In the genomic region with DNA sequence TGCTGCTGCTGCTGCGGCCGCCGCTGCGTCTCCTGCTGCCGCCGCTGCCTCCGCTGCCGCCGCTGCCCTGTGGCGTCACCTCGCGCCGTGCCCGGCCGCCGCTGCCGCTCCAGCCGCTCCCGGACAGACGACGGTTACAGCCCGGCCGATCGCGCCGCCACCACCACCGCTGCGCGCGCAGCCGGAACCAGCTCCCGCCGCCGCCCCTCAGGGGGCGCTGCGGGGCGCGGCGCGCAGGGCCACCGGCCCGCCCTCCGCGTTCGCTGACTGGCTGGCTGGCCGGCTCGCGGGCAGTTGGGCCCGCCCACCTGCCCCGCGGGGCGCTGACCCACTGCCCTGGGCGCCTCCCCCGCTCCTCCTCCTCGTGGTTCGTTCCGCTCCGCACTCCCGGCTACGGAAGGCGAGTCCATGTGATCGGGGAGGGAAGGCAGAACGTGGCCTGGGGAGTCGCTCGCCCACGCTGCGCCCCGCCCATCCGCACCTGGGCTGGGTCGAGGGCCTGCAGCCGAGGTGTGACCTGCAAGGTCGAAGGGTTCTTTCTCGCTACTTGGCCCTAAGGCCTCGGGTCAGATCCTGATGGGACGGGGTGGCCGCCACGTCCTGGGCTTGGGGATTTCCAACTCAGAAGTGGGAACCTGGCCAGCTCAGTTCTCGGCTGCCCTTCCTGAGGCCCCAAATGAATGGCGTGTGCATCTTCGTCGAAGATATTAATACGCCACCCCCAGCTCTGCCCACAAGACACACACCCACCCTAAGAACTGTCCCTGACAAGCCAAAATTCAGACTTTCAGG, we compare ENCODE assay signal across 8 cellular contexts. TPM values are rescaled to one million over a fixed set of nuclear protein-coding genes. Genes with fewer than 3 reads are reported as not detected.
DNase-seq lines count a peak whose midpoint lies in the region; ATAC-seq and TF ChIP-seq lines count a peak whose summit lies in the region.

A gene (minus strand): TSS at position 185 of the 792 bp plus-strand sequence. CDS start 19,303 bp downstream, outside the sequence.

- H3K27ac ChIP-seq in thyroid gland = peak within 1 kb of the TSS; percentile 96 to 98 (median 96)

- POLR2A ChIA-PET in activated naive CD8-positive, alpha-beta T cell treated with anti-CD3 and anti-CD28 coated beads, Interleukin-2, amount 10 ng/mL, durations not matched to agents 7 days and 5 days (lab: Charles Lee) = interaction anchor here (0.6 to 14.4 kb wide), 24 partner anchors 7 to 294 kb away, joined by 3 to 319 read pairs (median 4); a partner anchor contains a TSS

- DNase-seq in GM12864 (ENCODE audit: low read depth) (peak; percentile 93), NCI-H1048 (lab: John Stamatoyannopoulos, UW) (peak; percentile 62), SKM-1 treated with dmso at 0.1 percent for 144 hours (lab: John Stamatoyannopoulos, UW; ENCODE audit: unreplicated experiment) (peak; percentile 94), head of caudate nucleus (peak; percentile 82 to 97 (median 93)), osteocyte (ENCODE audit: extremely low spot score, unreplicated experiment) (peak; percentile 97), thyroid gland (peak; percentile 98)
- DNase-seq in activated naive CD8-positive, alpha-beta T cell treated with anti-CD3 and anti-CD28 coated beads, Interleukin-2, amount 10 ng/mL, durations not matched to agents 7 days and 5 days = peak; percentile 94

- peaks cover 27% of the 10 kb centered on the region for H3K36me3 Mint-ChIP-seq in activated naive CD8-positive, alpha-beta T cell treated with anti-CD3 and anti-CD28 coated beads, Interleukin-2, amount 10 ng/mL, durations not matched to agents 7 days and 5 days
- H3K36me3 Mint-ChIP-seq in osteocyte (ENCODE audit: unreplicated experiment) = no peaks in the 10 kb centered on the region

- peak; percentile 70 for ATAC-seq in HG02571 (IDR thresholded peaks at IDR 0.05; ENCODE audit: unreplicated experiment)
- ATAC-seq in activated naive CD8-positive, alpha-beta T cell treated with anti-CD3 and anti-CD28 coated beads, Interleukin-2, amount 10 ng/mL, durations not matched to agents 7 days and 5 days (ENCODE audit: low read depth) = peak; percentile 71

- H3K36me3 ChIP-seq in thyroid gland = no peaks in the 10 kb centered on the region

- H3K27me3 ChIP-seq in thyroid gland = no peaks in the 10 kb centered on the region

- peaks cover 60 to 66% of the 10 kb centered on the region in 2 donors for H3K4me1 ChIP-seq in thyroid gland

- TF ChIP-seq CTCF in GM12864 (IDR thresholded peaks at IDR 0.05; ENCODE audit: low read depth, low read length, missing control alignments) (peak; percentile 46), osteocyte (IDR thresholded peaks at IDR 0.05) (peak; percentile 64), thyroid gland (IDR thresholded peaks at IDR 0.05) (peak in 3 of 6 experiments; percentile 81 to 85 (median 84))

- 5 to 43% methylated on average over 3 to 4 of the region's 82 CpGs for WGBS in thyroid gland, 2 donors

- intact Hi-C loops in head of caudate nucleus (cut with DNase I) = no loop called here
- intact Hi-C loops in thyroid gland (cut with DNase I) = no loop called here

- no peaks in the 10 kb centered on the region for H3K9me3 Mint-ChIP-seq in activated naive CD8-positive, alpha-beta T cell treated with anti-CD3 and anti-CD28 coated beads, Interleukin-2, amount 10 ng/mL, durations not matched to agents 7 days and 5 days
- H3K9me3 Mint-ChIP-seq in osteocyte (ENCODE audit: unreplicated experiment) = no peaks in the 10 kb centered on the region

- H3K4me3 ChIP-seq in GM12864 (ENCODE audit: low read depth, low read length) (peak within 1 kb of the TSS; percentile 86), thyroid gland (replicated peaks in 1 of 3) (peak within 1 kb of the TSS; percentile 65 to 73 (median 67))

- H3K27me3 Mint-ChIP-seq in activated naive CD8-positive, alpha-beta T cell treated with anti-CD3 and anti-CD28 coated beads, Interleukin-2, amount 10 ng/mL, durations not matched to agents 7 days and 5 days = no peaks in the 10 kb centered on the region
- no peaks in the 10 kb centered on the region for H3K27me3 Mint-ChIP-seq in osteocyte (ENCODE audit: unreplicated experiment)

- H3K4me3 Mint-ChIP-seq in activated naive CD8-positive, alpha-beta T cell treated with anti-CD3 and anti-CD28 coated beads, Interleukin-2, amount 10 ng/mL, durations not matched to agents 7 days and 5 days = peak within 1 kb of the TSS; percentile 97
- H3K4me3 Mint-ChIP-seq in osteocyte (ENCODE audit: unreplicated experiment) = peak within 1 kb of the TSS; percentile 96

- H3K27ac Mint-ChIP-seq in activated naive CD8-positive, alpha-beta T cell treated with anti-CD3 and anti-CD28 coated beads, Interleukin-2, amount 10 ng/mL, durations not matched to agents 7 days and 5 days = peak within 1 kb of the TSS; percentile 98
- H3K27ac Mint-ChIP-seq in osteocyte (ENCODE audit: unreplicated experiment) = peak within 1 kb of the TSS; percentile 94

- H3K4me1 Mint-ChIP-seq in activated naive CD8-positive, alpha-beta T cell treated with anti-CD3 and anti-CD28 coated beads, Interleukin-2, amount 10 ng/mL, durations not matched to agents 7 days and 5 days = peaks cover 64% of the 10 kb centered on the region
- peaks cover 54% of the 10 kb centered on the region for H3K4me1 Mint-ChIP-seq in osteocyte (ENCODE audit: unreplicated experiment)

- peak; percentile 96 to 99 for TF ChIP-seq POLR2A in thyroid gland (IDR thresholded peaks at IDR 0.05)

- H3K9me3 ChIP-seq in thyroid gland = no peaks in the 10 kb centered on the region

RNA-seq across cellular contexts. Expression of the gene that starts here (rescaled TPM):
- total RNA-seq in activated naive CD8-positive, alpha-beta T cell treated with anti-CD3 and anti-CD28 coated beads, Interleukin-2, amount 10 ng/mL, durations not matched to agents 7 days and 5 days = 100 to 1,000 TPM; 356 to 363 TPM
- total RNA-seq in osteocyte (142 and 157 TPM in 2 replicates), thyroid gland (100 to 1,000 TPM; 204 to 507 (median 328) TPM)

Comparison
In these comparisons a context has a peak if more than half of its experiments do, and no peak if none do; other contexts are left out.
1. Peak in every context shown above with its lines: DNase-seq, ATAC-seq, H3K4me3 ChIP-seq and H3K27ac ChIP-seq.